8 cellular contexts compared by ENCODE assay signal in genomic region chr13:42377640-42378382, GRCh38.
A peak's percentile ranks its signal among the peaks of the same experiment; 100 is the strongest.
DNase-seq lines count a peak whose midpoint lies in the region; ATAC-seq and TF ChIP-seq lines count a peak whose summit lies in the region.

No MANE protein-coding gene starts in this region.

- H3F3A ChIP-seq in PC-9 (ENCODE audit: insufficient read depth, low read depth) = no peaks in the 10 kb centered on the region

- no peaks in the 10 kb centered on the region for H4K20me1 ChIP-seq in PC-9 (ENCODE audit: insufficient read depth)

- H3K9me2 ChIP-seq in PC-9 (ENCODE audit: insufficient read depth) = no peaks in the 10 kb centered on the region

- POLR2A ChIA-PET in activated CD4-positive, alpha-beta memory T cell treated with anti-CD3 and anti-CD28 coated beads for 36 hours (lab: Charles Lee) = interaction anchor here (0.6 to 3.3 kb wide), 16 partner anchors 8 to 1317 kb away, joined by 3 to 128 read pairs (median 5); partner anchors contain the start of gene WBP4
- POLR2A ChIA-PET in PC-9 (lab: Charles Lee; ENCODE audit: unreplicated experiment) = no interaction called here

- no TSS peak for BruUV-seq in PC-9 (replicated peaks; lab: Mats Ljungman, UMichigan)

- H3K4me1 Mint-ChIP-seq in activated CD4-positive, alpha-beta memory T cell treated with anti-CD3 and anti-CD28 coated beads for 36 hours (ENCODE audit: low read depth) = peaks cover 61% of the 10 kb centered on the region

- H3K9me3 ChIP-seq in PC-9 (ENCODE audit: insufficient read depth, low read depth) = no peaks in the 10 kb centered on the region
- no peaks in the 10 kb centered on the region for H3K9me3 ChIP-seq in colonic mucosa

- peak; percentile 71 for ATAC-seq in GM19463 (IDR thresholded peaks at IDR 0.05; ENCODE audit: unreplicated experiment)
- ATAC-seq in HG03460 (IDR thresholded peaks at IDR 0.05; ENCODE audit: unreplicated experiment) = peak; percentile 81

- no peaks in the 10 kb centered on the region for H3K36me3 ChIP-seq in PC-9 (ENCODE audit: low read depth)
- no peaks in the 10 kb centered on the region for H3K36me3 ChIP-seq in colonic mucosa

- CTCF ChIA-PET in activated CD4-positive, alpha-beta memory T cell treated with anti-CD3 and anti-CD28 coated beads for 36 hours (lab: Charles Lee) = interaction anchor here (0.7 to 1.8 kb wide), 5 partner anchors 8 to 28 kb away, joined by 4 to 18 read pairs (median 5); no protein-coding TSS in a partner anchor
- CTCF ChIA-PET in PC-9 (lab: Charles Lee) = interaction anchor here (0.6 kb wide), 2 partner anchors 62 to 1079 kb away, joined by 3 read pairs; no protein-coding TSS in a partner anchor

- peaks cover 4% of the 10 kb centered on the region for H3K9me3 Mint-ChIP-seq in activated CD4-positive, alpha-beta memory T cell treated with anti-CD3 and anti-CD28 coated beads for 36 hours

- H3K27ac ChIP-seq in PC-9 (no peak overlapping the region), colonic mucosa (no peak overlapping the region)

- H3K4me2 ChIP-seq in PC-9 = no peak overlapping the region

- H3K9ac ChIP-seq in colonic mucosa (ENCODE audit: low read depth in 2 of 2, low read length in 2 of 2) = no peak overlapping the region

- H3K4me1 ChIP-seq in PC-9 (replicated peaks; ENCODE audit: insufficient read depth) (no peaks in the 10 kb centered on the region), colonic mucosa (no peaks in the 10 kb centered on the region)

- H3K79me2 ChIP-seq in PC-9 (ENCODE audit: low read depth) = no peaks in the 10 kb centered on the region

- peaks cover 2% of the 10 kb centered on the region for H3K36me3 Mint-ChIP-seq in activated CD4-positive, alpha-beta memory T cell treated with anti-CD3 and anti-CD28 coated beads for 36 hours

- H3K27me3 Mint-ChIP-seq in activated CD4-positive, alpha-beta memory T cell treated with anti-CD3 and anti-CD28 coated beads for 36 hours = no peaks in the 10 kb centered on the region

- TF ChIP-seq CTCF in PC-9 (conservative IDR thresholded peaks at IDR 0.05) (no peak), colonic mucosa (IDR thresholded peaks at IDR 0.05) (no peak)

- H3K27me3 ChIP-seq in PC-9 (ENCODE audit: insufficient read depth, low read depth) (no peaks in the 10 kb centered on the region), colonic mucosa (no peaks in the 10 kb centered on the region)

- intact Hi-C loops in activated CD4-positive, alpha-beta memory T cell treated with anti-CD3 and anti-CD28 coated beads for 36 hours (cut with micrococcal nuclease) = loop anchor here (1.0 to 2.0 kb wide), 7 partner anchors 9 to 119 kb away; no protein-coding TSS in a partner anchor
- intact Hi-C loops in PC-9 (cut with micrococcal nuclease; ENCODE audit: unreplicated experiment) = no loop called here
- intact Hi-C loops in colonic mucosa (cut with DNase I) = no loop called here

- peak overlapping the region; percentile 30 for H3K4me3 Mint-ChIP-seq in activated CD4-positive, alpha-beta memory T cell treated with anti-CD3 and anti-CD28 coated beads for 36 hours

- no peak overlapping the region for H2AFZ ChIP-seq in PC-9

- peak overlapping the region; percentile 67; the same call in 1 of the 2 replicates for H3K4me3 ChIP-seq in GM08714 (ENCODE audit: low read length)
- no peak overlapping the region for H3K4me3 ChIP-seq in PC-9
- H3K4me3 ChIP-seq in colonic mucosa = no peak overlapping the region

- peak overlapping the region; percentile 92 for H3K27ac Mint-ChIP-seq in activated CD4-positive, alpha-beta memory T cell treated with anti-CD3 and anti-CD28 coated beads for 36 hours

- peak; percentile 61 for DNase-seq in activated CD4-positive, alpha-beta memory T cell treated with anti-CD3 and anti-CD28 coated beads for 36 hours
- DNase-seq in PC-9 (no peak), colonic mucosa (no peak), COLO829 (ENCODE audit: low spot score) (no peak)
- no peak for DNase-seq in NK-92 treated with Interleukin-12 subunit alpha and Interleukin-12 subunit beta, amount 100 ng/mL, for 24 hours (lab: John Stamatoyannopoulos, UW)
